ENCODE assay signal across 8 cellular contexts in genomic region chr12:72017054-72017651, GRCh38.
DNase-seq lines count a peak whose midpoint lies in the region; ATAC-seq and TF ChIP-seq lines count a peak whose summit lies in the region.

No MANE protein-coding gene starts in this region.

- H3K4me3 Mint-ChIP-seq in Caco-2 (ENCODE audit: unreplicated experiment), result no peak overlapping the region

- H3K4me1 ChIP-seq in Caco-2, result no peaks in the 10 kb centered on the region
- no peaks in the 10 kb centered on the region for H3K4me1 ChIP-seq in lung (ENCODE audit: control insufficient read depth in 2 of 2, insufficient read depth in 2 of 2, low read length in 2 of 2)

- H3K36me3 ChIP-seq in Caco-2 (ENCODE audit: control insufficient read depth, insufficient read depth, low read length), result no peaks in the 10 kb centered on the region
- H3K36me3 ChIP-seq in lung (ENCODE audit: control insufficient read depth in 2 of 2, insufficient read depth in 2 of 2, low read length in 2 of 2), result no peaks in the 10 kb centered on the region

- no peaks in the 10 kb centered on the region for H3K27me3 ChIP-seq in Caco-2 (replicated peaks; ENCODE audit: control insufficient read depth, insufficient read depth, low read length)
- no peaks in the 10 kb centered on the region for H3K27me3 ChIP-seq in lung (ENCODE audit: control insufficient read depth, insufficient read depth)

- ATAC-seq in GM19467 (IDR thresholded peaks at IDR 0.05; ENCODE audit: unreplicated experiment) (peak; percentile 99), HG03558 (IDR thresholded peaks at IDR 0.05; ENCODE audit: extremely low read depth, unreplicated experiment) (peak; percentile 98), lung (ENCODE audit: insufficient read depth, low FRiP score) (peak; percentile 84)

- no peaks in the 10 kb centered on the region for H3K9me3 ChIP-seq in Caco-2
- H3K9me3 ChIP-seq in lung (ENCODE audit: control insufficient read depth in 2 of 2, insufficient read depth in 1 of 2, low read length in 1 of 2), result no peaks in the 10 kb centered on the region

- no peaks in the 10 kb centered on the region for H3K36me3 Mint-ChIP-seq in Caco-2 (ENCODE audit: insufficient read depth, unreplicated experiment)

- intact Hi-C loops in Caco-2 (cut with micrococcal nuclease; ENCODE audit: unreplicated experiment), result loop anchor here (1.0 to 10.0 kb wide), 5 partner anchors 36 to 330 kb away; no protein-coding TSS in a partner anchor

- peak; percentile 72 to 81 for TF ChIP-seq CTCF in Caco-2 (IDR thresholded peaks at IDR 0.05; ENCODE audit: insufficient read depth in 1 of 2, low read depth in 1 of 2, low read length in 1 of 2, severe bottlenecking in 1 of 2, unreplicated experiment in 1 of 2)
- no peak for TF ChIP-seq CTCF in lung (IDR thresholded peaks at IDR 0.05; ENCODE audit: control extremely low read depth, extremely low read depth)

- no peak overlapping the region for H3K27ac ChIP-seq in lung (ENCODE audit: low read depth in 1 of 2, low read length in 1 of 2)

- POLR2A ChIA-PET in Caco-2 (lab: Charles Lee), result no interaction called here

- peaks cover 6% of the 10 kb centered on the region for H3K27me3 Mint-ChIP-seq in Caco-2 (ENCODE audit: insufficient read depth, unreplicated experiment)

- peak; percentile 69 to 78 for DNase-seq in Caco-2
- DNase-seq in NCI-H526 treated with DMSO at 0.1 percent for 48 hours (lab: John Stamatoyannopoulos, UW), result peak; percentile 84
- DNase-seq in activated CD4-positive, alpha-beta T cell treated with anti-CD3 and anti-CD28 coated beads, Interleukin-2, amount 50 U/mL, for 1 hour, result peak; percentile 43
- peak; percentile 58 to 67 for DNase-seq in dermis microvascular lymphatic vessel endothelial cell (ENCODE audit: low read depth in 2 of 2)
- peak; percentile 65 for DNase-seq in lung (ENCODE audit: low spot score)
- peak; percentile 20 to 25 for DNase-seq in stimulated activated CD8-positive, alpha-beta memory T cell treated with anti-CD3 and anti-CD28 coated beads, Interleukin-15, amount 100 ng/mL, for 48 hours (ENCODE audit: low read depth in 2 of 2)

- 1 to 2% methylated on average over 6 of the region's 6 CpGs for WGBS in lung, 2 donors

- H3K4me3 ChIP-seq in Caco-2 (ENCODE audit: low read depth, low read length) (no peak overlapping the region), lung (no peak overlapping the region)

- H3K9me3 Mint-ChIP-seq in Caco-2 (ENCODE audit: unreplicated experiment), result no peaks in the 10 kb centered on the region

- no peak overlapping the region for H3K27ac Mint-ChIP-seq in Caco-2 (ENCODE audit: unreplicated experiment)

- no peaks in the 10 kb centered on the region for H3K4me1 Mint-ChIP-seq in Caco-2 (ENCODE audit: low read depth, unreplicated experiment)

- CTCF ChIA-PET in Caco-2 (lab: Charles Lee), result interaction anchor here (0.6 to 1.4 kb wide), 6 partner anchors 8 to 942 kb away, joined by 3 to 6 read pairs (median 3); no protein-coding TSS in a partner anchor

- no TSS peak for BruUV-seq in Caco-2 (replicated peaks; lab: Mats Ljungman, UMichigan)

Comparison
In these comparisons a context has a peak if more than half of its experiments do, and no peak if none do; other contexts are left out.
1. DNase-seq: peak in every context shown above with its lines; median percentile 84 in NCI-H526 treated with DMSO at 0.1 percent for 48 hours; 74 in Caco-2; 65 in lung; 62 in dermis microvascular lymphatic vessel endothelial cell; 43 in activated CD4-positive, alpha-beta T cell treated with anti-CD3 and anti-CD28 coated beads, Interleukin-2, amount 50 U/mL, for 1 hour; 22 in stimulated activated CD8-positive, alpha-beta memory T cell treated with anti-CD3 and anti-CD28 coated beads, Interleukin-15, amount 100 ng/mL, for 48 hours.